In genomic region chr4:178412455-178412854, GRCh38 we compare ENCODE assay signal across 5 cellular contexts.
"Had no signal": no experiment of that assay in that cellular context is flagged by ENCODE, and none has a peak within 500 bp of the region (broad histone marks: within the 10 kb centered on the region; RNA-seq: fewer than 3 reads in every experiment).

No MANE protein-coding gene starts in this region.

- H3K4me1 Mint-ChIP-seq: IgD-negative memory B cell had no signal

- H3K9ac ChIP-seq: GM23248 had no signal

- H3K27ac ChIP-seq: GM23248 had no signal

- H3K27me3 Mint-ChIP-seq: IgD-negative memory B cell had no signal

- H3K4me3 Mint-ChIP-seq: H9, IgD-negative memory B cell had no signal

- H3K36me3 Mint-ChIP-seq: IgD-negative memory B cell had no signal

- H3K4me3 ChIP-seq: GM23248 had no signal

- H3K27ac Mint-ChIP-seq: H9, IgD-negative memory B cell had no signal

- DNase-seq: GM23248, H9, HCEC 1CT, KBM-7 had no signal
